10 cellular contexts compared by ENCODE assay signal in the genomic region with DNA sequence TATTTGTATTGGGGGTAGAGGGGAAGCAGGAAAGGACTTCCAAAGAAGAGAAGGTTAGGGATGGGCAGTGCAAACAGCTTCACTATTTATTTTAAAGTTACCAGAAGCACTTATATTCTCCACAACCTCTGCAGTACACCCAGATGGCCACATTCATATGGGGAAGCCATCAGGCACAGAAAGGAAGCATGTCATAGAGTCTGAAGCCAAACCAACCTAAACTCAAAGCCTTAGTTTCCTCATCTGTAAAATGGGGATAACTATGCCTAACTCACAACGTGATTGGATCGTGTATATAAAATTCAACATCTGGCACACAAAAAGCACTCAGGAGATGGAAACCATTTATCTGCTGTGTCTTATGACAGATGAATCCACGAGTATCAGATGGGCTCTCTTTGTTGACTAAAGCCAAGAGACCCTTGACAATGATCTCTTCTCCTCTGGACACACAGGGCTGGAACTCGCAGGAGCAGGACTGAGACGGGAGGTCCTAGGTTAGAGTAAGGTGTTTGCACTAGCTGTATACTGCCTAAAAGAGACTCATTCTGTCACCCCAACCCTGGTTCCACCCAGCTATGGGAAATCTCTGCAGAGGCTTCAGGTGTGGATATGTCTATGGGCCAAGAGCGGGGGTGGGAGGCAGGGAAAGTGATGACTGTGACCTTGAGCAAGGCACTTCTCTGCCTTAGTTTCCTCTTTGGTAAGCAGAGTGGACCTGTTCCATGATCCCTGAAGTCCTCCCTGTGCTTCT. TPM values are rescaled to one million over a fixed set of nuclear protein-coding genes. Genes with fewer than 3 reads are reported as not detected.
DNase-seq lines count a peak whose midpoint lies in the region; ATAC-seq lines count a peak whose summit lies in the region.
"Had no signal": no experiment of that assay in that cellular context is flagged by ENCODE, and none has a peak within 500 bp of the region (broad histone marks: within the 10 kb centered on the region; RNA-seq: fewer than 3 reads in every experiment).

No MANE protein-coding gene starts in this region.

- H3K4me2 ChIP-seq in neuronal stem cell (ENCODE audit: insufficient read depth, low read length, poor library complexity, severe bottlenecking) = peak overlapping the region; percentile 37

- H3K4me3 ChIP-seq in HUES64 (ENCODE audit: low read length) (peak overlapping the region; percentile 94), neuronal stem cell (ENCODE audit: low read length in 2 of 2) (peak overlapping the region in 1 of 2 donors; percentile 91)

- H2AK5ac ChIP-seq in neuronal stem cell (ENCODE audit: low read depth, low read length) = no peak overlapping the region

- no peak overlapping the region for H2BK15ac ChIP-seq in neuronal stem cell (ENCODE audit: low read length)

- H3K27me3 ChIP-seq in HUES64 (ENCODE audit: insufficient read depth, low read length) = peaks cover 35% of the 10 kb centered on the region
- H3K27me3 ChIP-seq in neuronal stem cell (ENCODE audit: control insufficient read depth in 3 of 3, insufficient read depth in 3 of 3, low read depth in 1 of 3, low read length in 3 of 3) = no peaks in the 10 kb centered on the region

- no peak overlapping the region for H3K9ac ChIP-seq in HUES64 (ENCODE audit: low read depth, low read length)
- no peak overlapping the region for H3K9ac ChIP-seq in neuronal stem cell (ENCODE audit: low read depth, low read length, poor library complexity)

- no peak overlapping the region for H4K91ac ChIP-seq in neuronal stem cell (ENCODE audit: low read depth, low read length, poor library complexity)

- peak; percentile 37 for DNase-seq in NCI-H2171 treated with DMSO at 0.1 percent for 48 hours (lab: John Stamatoyannopoulos, UW)
- DNase-seq in NCI-H2171 (lab: John Stamatoyannopoulos, UW) = no peak
- no peak for DNase-seq in caudate nucleus (lab: John Stamatoyannopoulos, UW)
- DNase-seq in neuronal stem cell (ENCODE audit: low spot score) = no peak
- DNase-seq in activated effector memory CD4-positive, alpha-beta T cell treated with anti-CD3 and anti-CD28 coated beads, Interleukin-2, amount 50 U/mL, for 16 hours = no peak
- no peak for DNase-seq in NCI-H2196 (lab: John Stamatoyannopoulos, UW; ENCODE audit: unreplicated experiment)
- DNase-seq: NCI-H1694; stimulated activated CD4-positive, alpha-beta T cell treated with anti-CD3 and anti-CD28 coated beads, Interleukin-4, amount 100 ng/mL, for 1 hour had no signal

- H3K79me1 ChIP-seq in neuronal stem cell (ENCODE audit: low read depth, low read length) = peaks cover 6% of the 10 kb centered on the region

- no peak overlapping the region for H2BK12ac ChIP-seq in neuronal stem cell (ENCODE audit: low read length)

- peak overlapping the region; percentile 93 for H2AFZ ChIP-seq in neuronal stem cell (ENCODE audit: low read length)

- no peak overlapping the region for H3K27ac ChIP-seq in HUES64 (ENCODE audit: low read depth, low read length)
- H3K27ac ChIP-seq in caudate nucleus (ENCODE audit: low read depth, low read length) = peak overlapping the region; percentile 40
- H3K27ac ChIP-seq in neuronal stem cell (replicated peaks; ENCODE audit: low read length) = no peak overlapping the region

- ATAC-seq in GM19023 (IDR thresholded peaks at IDR 0.05; ENCODE audit: unreplicated experiment) = no peak

- no peak overlapping the region for H3K4ac ChIP-seq in neuronal stem cell (ENCODE audit: low read length)

- no peak overlapping the region for H3K23ac ChIP-seq in neuronal stem cell (ENCODE audit: low read depth, low read length, poor library complexity)

- H2BK120ac ChIP-seq in neuronal stem cell (ENCODE audit: low read depth, low read length) = no peak overlapping the region

- H4K8ac ChIP-seq in neuronal stem cell (ENCODE audit: low read depth, low read length) = no peak overlapping the region

- no peak overlapping the region for H2BK5ac ChIP-seq in neuronal stem cell (ENCODE audit: low read length)

- H3K4me1 ChIP-seq in HUES64 (ENCODE audit: insufficient read depth, low read length) (peaks cover 38% of the 10 kb centered on the region), neuronal stem cell (ENCODE audit: control insufficient read depth in 2 of 2, insufficient read depth in 1 of 2, low read depth in 1 of 2, low read length in 2 of 2) (peaks cover 18 to 25% of the 10 kb centered on the region in 2 donors)

- H3K14ac ChIP-seq in neuronal stem cell (ENCODE audit: low read length) = no peak overlapping the region

- no peaks in the 10 kb centered on the region for H3K36me3 ChIP-seq in HUES64 (ENCODE audit: insufficient read depth, low read length)
- peaks cover 1 to 4% of the 10 kb centered on the region in 2 donors for H3K36me3 ChIP-seq in neuronal stem cell (replicated peaks in 1 of 2; ENCODE audit: control insufficient read depth in 2 of 2, insufficient read depth in 2 of 2, low read length in 2 of 2)

- WGBS in HUES64 = 92% methylated on average over 6 of the region's 6 CpGs
- WGBS in neuronal stem cell (ENCODE audit: extremely low coverage in 2 of 2, insufficient read length in 2 of 2, insufficient replicate concordance in 1 of 2), 2 donors = no CpG with 5 or more reads among the region's 6 CpGs

- H3K18ac ChIP-seq in neuronal stem cell (ENCODE audit: low read length) = no peak overlapping the region

- H3K9me3 ChIP-seq in HUES64 (ENCODE audit: insufficient read depth, low read depth, low read length) (no peaks in the 10 kb centered on the region), neuronal stem cell (replicated peaks in 1 of 2; ENCODE audit: control insufficient read depth in 2 of 2, insufficient read depth in 1 of 2, low read depth in 1 of 2, low read length in 2 of 2) (no peaks in the 10 kb centered on the region)

RNA-seq across cellular contexts. Expression of a gene that starts 1.8 kb away (rescaled TPM):
- polyA plus RNA-seq in HUES64 (2013, experiment 1 of 2) = 9.6 TPM
- 11.3 TPM for polyA plus RNA-seq in HUES64 (2013, experiment 2 of 2)
- polyA plus RNA-seq in neuronal stem cell (2013, experiment 1 of 2) = 10.0 TPM
- 10.6 TPM for polyA plus RNA-seq in neuronal stem cell (2013, experiment 2 of 2)

RNA-seq across cellular contexts. Expression of a gene that starts 56.4 kb away (rescaled TPM):
- polyA plus RNA-seq in HUES64 (2013, experiment 1 of 2) = 2.9 TPM
- polyA plus RNA-seq in HUES64 (2013, experiment 2 of 2) = 3.3 TPM
- 5.1 TPM for polyA plus RNA-seq in neuronal stem cell (2013, experiment 1 of 2)
- 5.3 TPM for polyA plus RNA-seq in neuronal stem cell (2013, experiment 2 of 2)
